26 cellular contexts compared by ENCODE assay signal in genomic region chr4:2318476-2318875, GRCh38.
"Had no signal": no experiment of that assay in that cellular context is flagged by ENCODE, and none has a peak within 500 bp of the region (broad histone marks: within the 10 kb centered on the region; RNA-seq: fewer than 3 reads in every experiment).

No MANE protein-coding gene starts in this region.

- H3K27me3 ChIP-seq: adrenal gland, ascending aorta, cardiac muscle cell, esophagus squamous epithelium, left lung, neural progenitor cell, right lobe of liver, tibial artery had no signal

- H3K9me3 ChIP-seq: adrenal gland, esophagus squamous epithelium, left lung, right lobe of liver, tibial artery had no signal

- H3K9ac ChIP-seq: neural progenitor cell had no signal

- ATAC-seq: left lung; lower lobe of right lung; natural killer cell; stimulated activated memory B cell treated with anti-CD40 and anti-IgM and Interleukin-4, amounts not matched to agents 10 μg/mL and 1 μg/mL and 100 μg/mL, for 72 hours; stimulated activated naive CD8-positive, alpha-beta T cell treated with anti-CD3 and anti-CD28 coated beads, Interleukin-15, amount 100 ng/mL, for 72 hours had no signal

- H3K27ac ChIP-seq: adrenal gland, ascending aorta, cardiac muscle cell, esophagus squamous epithelium, left lung, lower lobe of right lung, neural progenitor cell, right lobe of liver, skin epidermis, tibial artery, VCaP had no signal

- H3K4me3 ChIP-seq: adrenal gland, ascending aorta, cardiac muscle cell, esophagus squamous epithelium, left lung, lower lobe of right lung, neural progenitor cell, right lobe of liver, skin epidermis, tibial artery had no signal

- DNase-seq: activated CD4-positive, alpha-beta T cell treated with anti-CD3 and anti-CD28 coated beads for 4 hours; activated effector memory CD4-positive, alpha-beta T cell treated with Interleukin-2 at 50 U/mL for 16 hours; activated naive CD4-positive, alpha-beta T cell treated with Interleukin-2 at 50 U/mL for 16 hours; effector CD4-positive, alpha-beta T cell; esophagus squamous epithelium; foreskin melanocyte; left lung; lower lobe of right lung; mesendoderm; natural killer cell; occipital lobe; right lobe of liver; stimulated activated CD4-positive, alpha-beta T cell treated with anti-CD3 and anti-CD28 coated beads, Interleukin-1b, Interleukin-23, amount 100 ng/mL, for 48 hours; stimulated activated CD4-positive, alpha-beta T cell treated with anti-CD3 and anti-CD28 coated beads, Interleukin-4, amount 100 ng/mL, for 4 hours; stimulated activated CD8-positive, alpha-beta memory T cell treated with anti-CD3 and anti-CD28 coated beads, Interleukin-4, amount 100 ng/mL, for 48 hours; stimulated activated naive CD8-positive, alpha-beta T cell treated with anti-CD3 and anti-CD28 coated beads, Interleukin-15, amount 100 ng/mL, for 72 hours; SW 1271; T-helper 9 cell had no signal

- H3K36me3 ChIP-seq: adrenal gland, ascending aorta, cardiac muscle cell, esophagus squamous epithelium, left lung, lower lobe of right lung, neural progenitor cell, right lobe of liver had no signal

- H3K4me1 ChIP-seq: adrenal gland, ascending aorta, esophagus squamous epithelium, left lung, lower lobe of right lung, right lobe of liver, tibial artery had no signal
